Comparison of ENCODE assay signal across 9 cellular contexts in genomic region chr2:129004940-129005490, GRCh38.
"Had no signal": no experiment of that assay in that cellular context is flagged by ENCODE, and none has a peak within 500 bp of the region (broad histone marks: within the 10 kb centered on the region; RNA-seq: fewer than 3 reads in every experiment).

No MANE protein-coding gene starts in this region.

- DNase-seq: GM23248, GOT3, H7, H9, HCEC 1CT, HFFc6 had no signal

- H3K4me3 Mint-ChIP-seq: GM23338, H9, HFFc6 had no signal

- H3K27ac ChIP-seq: GM23248 had no signal

- H3K9ac ChIP-seq: GM23248 had no signal

- H3K9me3 ChIP-seq: HAP-1 had no signal

- H3K4me3 ChIP-seq: GM23248, GM23338, HAP-1 had no signal

- H3K36me3 ChIP-seq: HAP-1 had no signal

- H3K4me1 Mint-ChIP-seq: GM23338 had no signal

- ATAC-seq: GM23338, HCT116 had no signal

- H3K27ac Mint-ChIP-seq: GM23338, H9, HFFc6 had no signal

- H2AFZ ChIP-seq: GM23248, GM23338 had no signal

- H3K4me2 ChIP-seq: GM23338 had no signal

- H3K4me1 ChIP-seq: HAP-1 had no signal
